Comparison of ENCODE assay signal across 10 cellular contexts in the genomic region with DNA sequence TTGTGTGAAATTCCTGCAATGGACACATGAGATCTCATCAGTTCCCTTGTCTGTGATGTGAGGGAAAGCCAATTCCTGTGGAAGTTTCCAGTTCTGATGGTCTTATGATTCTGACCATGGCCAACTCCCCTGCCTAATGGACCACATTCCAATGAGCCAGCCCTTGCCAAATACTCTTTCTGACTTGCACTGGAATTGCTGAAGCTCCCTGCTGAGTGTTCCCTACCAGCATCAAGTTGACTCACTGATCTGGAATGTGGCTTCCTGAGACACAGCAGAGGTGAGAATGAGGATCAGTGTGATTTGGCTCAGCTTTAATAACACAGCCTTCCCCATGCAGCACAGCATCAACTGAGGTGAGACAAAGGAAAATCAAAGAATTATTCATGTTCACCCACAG.
DNase-seq lines count a peak whose midpoint lies in the region; ATAC-seq and TF ChIP-seq lines count a peak whose summit lies in the region.
"Had no signal": no experiment of that assay in that cellular context is flagged by ENCODE, and none has a peak within 500 bp of the region (broad histone marks: within the 10 kb centered on the region; RNA-seq: fewer than 3 reads in every experiment).

No MANE protein-coding gene starts in this region.

- TF ChIP-seq CTCF in Panc1 (IDR thresholded peaks at IDR 0.05) (no peak), neural progenitor cell (IDR thresholded peaks at IDR 0.05) (no peak)

- no TSS peak for BruUV-seq in Panc1 (replicated peaks; lab: Mats Ljungman, UMichigan)

- H3K9me2 ChIP-seq in GM23248 (ENCODE audit: insufficient read depth): no peaks in the 10 kb centered on the region

- POLR2A ChIA-PET in Panc1 (lab: Charles Lee): no interaction called here

- H3K79me2 ChIP-seq in GM23248 (ENCODE audit: insufficient read depth) (no peaks in the 10 kb centered on the region), neural progenitor cell (ENCODE audit: low read depth) (no peaks in the 10 kb centered on the region)

- H3K27ac ChIP-seq in GM23248 (no peak overlapping the region), Panc1 (ENCODE audit: low read length) (no peak overlapping the region), neural progenitor cell (no peak overlapping the region)
- H3K27ac ChIP-seq: left ventricle myocardium inferior had no signal

- no peak overlapping the region for H3K4me3 Mint-ChIP-seq in neural progenitor cell
- H3K4me3 Mint-ChIP-seq: dendritic cell treated with granulocyte-macrophage colony-stimulating factor and Interleukin-4, amounts not matched to agents 40 ng/mL and 50 ng/mL, for 4 days had no signal

- no peaks in the 10 kb centered on the region for H3K36me3 ChIP-seq in GM23248 (ENCODE audit: low read depth)
- H3K36me3 ChIP-seq in Panc1 (ENCODE audit: control insufficient read depth, insufficient read depth, low read length): no peaks in the 10 kb centered on the region
- H3K36me3 ChIP-seq in neural progenitor cell: no peaks in the 10 kb centered on the region
- H3K36me3 ChIP-seq: left ventricle myocardium inferior had no signal

- H4K20me1 ChIP-seq in GM23248 (ENCODE audit: insufficient read depth) (no peaks in the 10 kb centered on the region), neural progenitor cell (ENCODE audit: low read depth) (no peaks in the 10 kb centered on the region)

- H3F3A ChIP-seq in GM23248 (ENCODE audit: insufficient read depth): no peaks in the 10 kb centered on the region
- no peaks in the 10 kb centered on the region for H3F3A ChIP-seq in neural progenitor cell (ENCODE audit: low read depth)

- in situ Hi-C loops in GM23248 (cut with MboI): no loop called here
- in situ Hi-C loops in Panc1 (cut with HindIII; ENCODE audit: low pct_unique_long_range_greater_than_20kb, low sequenced_read_pairs): no loop called here

- ATAC-seq in Panc1 (no peak), esophagus mucosa (peak; percentile 76), GM19452 (IDR thresholded peaks at IDR 0.05; ENCODE audit: unreplicated experiment) (no peak)
- ATAC-seq in stimulated activated naive CD8-positive, alpha-beta T cell treated with anti-CD3 and anti-CD28 coated beads, Interleukin-15, Interleukin-2, amounts not matched to agents 100 U/mL and 50 U/mL, for 24 hours: no peak

- CTCF ChIA-PET in Panc1 (lab: Charles Lee): no interaction called here

- peaks cover 7% of the 10 kb centered on the region for H3K4me1 Mint-ChIP-seq in neural progenitor cell

- peaks cover 25% of the 10 kb centered on the region for H3K9me3 Mint-ChIP-seq in neural progenitor cell

- DNase-seq in GM23248 (peak; percentile 84), Panc1 (ENCODE audit: low read depth, low spot score) (peak; percentile 7), neural progenitor cell (ENCODE audit: low spot score) (peak; percentile 23), GDM1 (lab: John Stamatoyannopoulos, UW) (no peak)
- DNase-seq in activated T-cell treated with anti-CD3 and anti-CD28 coated beads, Interleukin-2, amount 50 U/mL, for 1 hour: no peak
- no peak for DNase-seq in stimulated activated naive CD8-positive, alpha-beta T cell treated with anti-CD3 and anti-CD28 coated beads, Interleukin-15, Interleukin-2, amounts not matched to agents 100 U/mL and 50 U/mL, for 24 hours
- DNase-seq: left ventricle myocardium inferior had no signal

- no peak overlapping the region for H3K27ac Mint-ChIP-seq in neural progenitor cell
- H3K27ac Mint-ChIP-seq: dendritic cell treated with granulocyte-macrophage colony-stimulating factor and Interleukin-4, amounts not matched to agents 40 ng/mL and 50 ng/mL, for 4 days had no signal

- H3K27me3 ChIP-seq in GM23248 (replicated peaks; ENCODE audit: insufficient read depth) (no peaks in the 10 kb centered on the region), Panc1 (ENCODE audit: control insufficient read depth, insufficient read depth, low read length) (no peaks in the 10 kb centered on the region), neural progenitor cell (no peaks in the 10 kb centered on the region)

- peaks cover 4% of the 10 kb centered on the region for H3K27me3 Mint-ChIP-seq in neural progenitor cell (ENCODE audit: insufficient read depth, low read depth)
- H3K27me3 Mint-ChIP-seq: dendritic cell treated with granulocyte-macrophage colony-stimulating factor and Interleukin-4, amounts not matched to agents 40 ng/mL and 50 ng/mL, for 4 days had no signal

- no peak overlapping the region for H2AFZ ChIP-seq in GM23248
- H2AFZ ChIP-seq in neural progenitor cell (replicated peaks): no peak overlapping the region

- H3K4me1 ChIP-seq in GM23248 (ENCODE audit: insufficient read depth): peaks cover 11% of the 10 kb centered on the region; the same call in 1 of the 2 replicates
- no peaks in the 10 kb centered on the region for H3K4me1 ChIP-seq in Panc1 (ENCODE audit: control insufficient read depth, insufficient read depth, low read length)
- no peaks in the 10 kb centered on the region for H3K4me1 ChIP-seq in neural progenitor cell

- H3K9ac ChIP-seq in GM23248 (no peak overlapping the region), neural progenitor cell (no peak overlapping the region)

- peaks cover 9% of the 10 kb centered on the region for H3K36me3 Mint-ChIP-seq in neural progenitor cell

- intact Hi-C loops in Panc1 (cut with micrococcal nuclease; ENCODE audit: unreplicated experiment): no loop called here

- H3K4me3 ChIP-seq in GM23248 (no peak overlapping the region), Panc1 (ENCODE audit: low read depth in 2 of 2, low read length in 2 of 2) (no peak overlapping the region), neural progenitor cell (no peak overlapping the region)
- H3K4me3 ChIP-seq: left ventricle myocardium inferior had no signal

- no peaks in the 10 kb centered on the region for H3K9me3 ChIP-seq in GM23248 (ENCODE audit: low read depth)
- H3K9me3 ChIP-seq in Panc1 (ENCODE audit: control insufficient read depth, insufficient read depth, low read depth, low read length): no peaks in the 10 kb centered on the region
- H3K9me3 ChIP-seq in neural progenitor cell (ENCODE audit: low read depth): no peaks in the 10 kb centered on the region

- H3K4me2 ChIP-seq in GM23248 (ENCODE audit: unreplicated experiment) (no peak overlapping the region), neural progenitor cell (no peak overlapping the region)

Comparison
In these comparisons a context has a peak if more than half of its experiments do, and no peak if none do; other contexts are left out.
1. DNase-seq: peak in GM23248 (single experiment), Panc1 (single experiment) and neural progenitor cell (single experiment); none in GDM1 (single experiment), activated T-cell treated with anti-CD3 and anti-CD28 coated beads, Interleukin-2, amount 50 U/mL, for 1 hour (single experiment) and stimulated activated naive CD8-positive, alpha-beta T cell treated with anti-CD3 and anti-CD28 coated beads, Interleukin-15, Interleukin-2, amounts not matched to agents 100 U/mL and 50 U/mL, for 24 hours (single experiment).